Comparison of ENCODE assay signal across 8 cellular contexts in genomic region chr3:12841970-12842328, GRCh38. TPM values are rescaled to one million over a fixed set of nuclear protein-coding genes. Genes with fewer than 3 reads are reported as not detected.
DNase-seq lines count a peak whose midpoint lies in the region; ATAC-seq and TF ChIP-seq lines count a peak whose summit lies in the region.

No MANE protein-coding gene starts in this region.

- H3K27me3 Mint-ChIP-seq in IgD-negative memory B cell, result no peaks in the 10 kb centered on the region

- peaks cover 45% of the 10 kb centered on the region for H3K79me2 ChIP-seq in DOHH2 (ENCODE audit: control insufficient read depth, low read length)
- peaks cover 44% of the 10 kb centered on the region for H3K79me2 ChIP-seq in osteoblast (ENCODE audit: insufficient read depth, low read length)

- H3K4me2 ChIP-seq in DOHH2 (ENCODE audit: low read length) (peak overlapping the region; percentile 68), osteoblast (ENCODE audit: insufficient read depth, low read length) (peak overlapping the region; percentile 97)

- H3F3A ChIP-seq in DOHH2 (ENCODE audit: control insufficient read depth, insufficient read depth), result peaks cover 33% of the 10 kb centered on the region

- DNase-seq in coronary artery (ENCODE audit: low spot score), result no peak
- no peak for DNase-seq in osteoblast (ENCODE audit: insufficient read length, low spot score, missing footprints)
- no peak for DNase-seq in GOT3 (lab: John Stamatoyannopoulos, UW)
- DNase-seq in UCSD-AML1 (lab: John Stamatoyannopoulos, UW; ENCODE audit: unreplicated experiment), result no peak
- no peak for DNase-seq in SHP77 (lab: John Stamatoyannopoulos, UW)
- DNase-seq in left lobe of liver (ENCODE audit: low spot score), result no peak

- H3K4me1 Mint-ChIP-seq in IgD-negative memory B cell, result peaks cover 19 to 38% (median 28%) of the 10 kb centered on the region in 3 donors

- H3K36me3 ChIP-seq in DOHH2 (ENCODE audit: control insufficient read depth, low read length) (peaks cover 43% of the 10 kb centered on the region), osteoblast (ENCODE audit: insufficient read depth, low read length) (peaks cover 32% of the 10 kb centered on the region)

- TF ChIP-seq CTCF in DOHH2 (IDR thresholded peaks at IDR 0.05; ENCODE audit: low read depth, low read length, poor library complexity, severe bottlenecking) (no peak), coronary artery (IDR thresholded peaks at IDR 0.05) (peak; percentile 10), osteoblast (IDR thresholded peaks at IDR 0.05; ENCODE audit: extremely low read depth, low read depth, low read length) (no peak)

- no peaks in the 10 kb centered on the region for H3K9me3 ChIP-seq in DOHH2 (ENCODE audit: control insufficient read depth, insufficient read depth, low read length)
- H3K9me3 ChIP-seq in osteoblast (ENCODE audit: low read depth, low read length), result no peaks in the 10 kb centered on the region

- peak overlapping the region; percentile 99 to 100 (median 100) for H3K27ac Mint-ChIP-seq in IgD-negative memory B cell

- no peaks in the 10 kb centered on the region for H3K9me3 Mint-ChIP-seq in IgD-negative memory B cell

- no peak for ATAC-seq in left lobe of liver

- peaks cover 3% of the 10 kb centered on the region for H3K36me3 Mint-ChIP-seq in IgD-negative memory B cell

- no peaks in the 10 kb centered on the region for H3K9me2 ChIP-seq in DOHH2 (replicated peaks; ENCODE audit: control insufficient read depth, low read length)

- H2AFZ ChIP-seq in osteoblast (ENCODE audit: low read length), result peak overlapping the region; percentile 96

- H3K4me3 ChIP-seq in DOHH2 (ENCODE audit: low read length) (peak overlapping the region; percentile 93), coronary artery (peak overlapping the region; percentile 80), osteoblast (ENCODE audit: insufficient read depth, low read length) (peak overlapping the region; percentile 88)

- H3K4me1 ChIP-seq in DOHH2 (ENCODE audit: control insufficient read depth, low read length) (peaks cover 37% of the 10 kb centered on the region), osteoblast (ENCODE audit: insufficient read depth, low read length) (peaks cover 33% of the 10 kb centered on the region)

- peak overlapping the region; percentile 96 to 99 (median 98) for H3K4me3 Mint-ChIP-seq in IgD-negative memory B cell

- H4K20me1 ChIP-seq in DOHH2 (ENCODE audit: control insufficient read depth, insufficient read depth, low read depth, low read length) (peaks cover 37% of the 10 kb centered on the region), osteoblast (ENCODE audit: insufficient read depth, low read length) (peaks cover 42% of the 10 kb centered on the region)

- H3K27me3 ChIP-seq in DOHH2 (ENCODE audit: control insufficient read depth, low read length), result no peaks in the 10 kb centered on the region
- H3K27me3 ChIP-seq in osteoblast (ENCODE audit: insufficient read depth, low read length), result no peaks in the 10 kb centered on the region

- peak overlapping the region; percentile 73; the same call in 1 of the 2 replicates for H3K27ac ChIP-seq in DOHH2 (ENCODE audit: low read depth, low read length)
- H3K27ac ChIP-seq in coronary artery, result peak overlapping the region; percentile 83 to 85
- H3K27ac ChIP-seq in osteoblast (ENCODE audit: low read depth, low read length), result peak overlapping the region; percentile 99

RNA-seq across cellular contexts. Expression of gene RPL32, which starts 0.6 kb away (rescaled TPM):
- polyA plus RNA-seq in IgD-negative memory B cell, result 3,703 TPM
- total RNA-seq in osteoblast (524 and 1,095 TPM in 2 replicates), left lobe of liver (414 TPM)

RNA-seq across cellular contexts. Expression of gene CAND2, which starts 45.5 kb away (rescaled TPM):
- 0.35 TPM for polyA plus RNA-seq in IgD-negative memory B cell
- 1.2 and 1.4 TPM in 2 replicates for total RNA-seq in osteoblast
- total RNA-seq in left lobe of liver, result 7.2 TPM
